ENCODE assay signal across 19 cellular contexts in genomic region chr2:210548878-210549384, GRCh38. TPM values are rescaled to one million over a fixed set of nuclear protein-coding genes. Genes with fewer than 3 reads are reported as not detected.
DNase-seq lines count a peak whose midpoint lies in the region; ATAC-seq, FAIRE-seq and TF ChIP-seq lines count a peak whose summit lies in the region.
"Had no signal": no experiment of that assay in that cellular context is flagged by ENCODE, and none has a peak within 500 bp of the region (broad histone marks: within the 10 kb centered on the region; RNA-seq: fewer than 3 reads in every experiment).

No MANE protein-coding gene starts in this region.

- H3K4me3 ChIP-seq in A549 (no peak overlapping the region), hepatocyte (no peak overlapping the region), liver (ENCODE audit: low read depth in 1 of 3, low read length in 3 of 3) (peak overlapping the region in 2 of 3 donors; percentile 0 to 2)
- H3K4me3 ChIP-seq: GM23338 had no signal

- TF ChIP-seq EP300 in A549 (IDR thresholded peaks at IDR 0.05): peak; percentile 88 to 95; a peak in 4 of 5 replicates

- H2AFZ ChIP-seq in hepatocyte: no peak overlapping the region
- H2AFZ ChIP-seq: GM23338 had no signal

- no peaks in the 10 kb centered on the region for H3K9me3 ChIP-seq in A549
- no peaks in the 10 kb centered on the region for H3K9me3 ChIP-seq in hepatocyte (ENCODE audit: low read depth)
- no peaks in the 10 kb centered on the region for H3K9me3 ChIP-seq in liver (ENCODE audit: control insufficient read depth in 4 of 4, low read length in 3 of 4)
- H3K9me3 ChIP-seq: Caco-2 had no signal

- peaks cover 32% of the 10 kb centered on the region; the same call in 2 of the 3 replicates for H3K4me1 ChIP-seq in A549
- peaks cover 10% of the 10 kb centered on the region for H3K4me1 ChIP-seq in hepatocyte (ENCODE audit: insufficient read depth)
- H3K4me1 ChIP-seq in liver (ENCODE audit: control insufficient read depth in 4 of 4, insufficient read depth in 4 of 4, low read length in 3 of 4): peaks cover 0 to 40% (median 36%) of the 10 kb centered on the region in 4 donors
- H3K4me1 ChIP-seq: Caco-2 had no signal

- CTCF ChIA-PET in A549 (lab: Yijun Ruan, JAX): interaction anchor here (1.2 kb wide), 1 partner anchor 46 kb away, joined by 3 read pairs; no protein-coding TSS in a partner anchor

- POLR2A ChIA-PET in A549 (lab: Yijun Ruan, JAX): no interaction called here

- TF ChIP-seq CTCF in A549 (IDR thresholded peaks at IDR 0.05) (no peak), hepatocyte (IDR thresholded peaks at IDR 0.05; ENCODE audit: poor library complexity) (no peak), liver (IDR thresholded peaks at IDR 0.05; ENCODE audit: low read depth, low read length, missing input control) (no peak)

- FAIRE-seq in A549 (lab: Jason Lieb, UNC): no peak
- FAIRE-seq: G401.6, GM12892 had no signal

- WGBS in A549 (ENCODE audit: missing lambda C conversion rate): 14% methylated on average over 8 of the region's 8 CpGs
- WGBS in hepatocyte (ENCODE audit: low lambda C conversion rate, missing lambda C conversion rate): 84% methylated on average over 8 of the region's 8 CpGs
- WGBS in liver: 35% methylated on average over 8 of the region's 8 CpGs

- peak overlapping the region; percentile 56 to 70; a peak in 4 of 6 replicates for H3K27ac ChIP-seq in A549
- peak overlapping the region; percentile 77 for H3K27ac ChIP-seq in hepatocyte
- peak overlapping the region; percentile 33 to 79 for H3K27ac ChIP-seq in liver (ENCODE audit: low read depth in 1 of 2, low read length in 2 of 2)
- H3K27ac ChIP-seq: 22Rv1 had no signal

- no peaks in the 10 kb centered on the region for H3K9me2 ChIP-seq in hepatocyte (replicated peaks; ENCODE audit: insufficient read depth)

- H3K27me3 ChIP-seq in hepatocyte (no peaks in the 10 kb centered on the region), liver (ENCODE audit: control insufficient read depth in 4 of 4, insufficient read depth in 4 of 4, low read length in 3 of 4) (no peaks in the 10 kb centered on the region)

- no peaks in the 10 kb centered on the region for H3K36me3 ChIP-seq in hepatocyte (replicated peaks; ENCODE audit: insufficient read depth, low read depth)
- no peaks in the 10 kb centered on the region for H3K36me3 ChIP-seq in liver (ENCODE audit: control insufficient read depth in 4 of 4, insufficient read depth in 3 of 4, low read depth in 1 of 4, low read length in 3 of 4)

- peak overlapping the region in 1 of 2 donors; percentile 3 for H3K9ac ChIP-seq in liver (ENCODE audit: low read depth in 1 of 2, low read length in 2 of 2)

- TF ChIP-seq RAD21 in A549 (conservative IDR thresholded peaks at IDR 0.05 in 1 of 2, IDR thresholded peaks at IDR 0.05 in 1 of 2): peak in 1 of 2 experiments; percentile 23; a peak in 2 of 5 replicates
- TF ChIP-seq RAD21 in liver (IDR thresholded peaks at IDR 0.05): peak; percentile 37 to 45

- H3K79me2 ChIP-seq in hepatocyte: peaks cover 17% of the 10 kb centered on the region

- peak; percentile 85 to 98 for ATAC-seq in A549
- ATAC-seq in GM19351 (IDR thresholded peaks at IDR 0.05; ENCODE audit: unreplicated experiment): no peak
- ATAC-seq: GM23338, HCT116 had no signal

- H4K20me1 ChIP-seq in hepatocyte (ENCODE audit: insufficient read depth, poor library complexity, severe bottlenecking): no peaks in the 10 kb centered on the region

- no peak for TF ChIP-seq POLR2A in A549 (IDR thresholded peaks at IDR 0.05; ENCODE audit: low read length)

- H3K4me2 ChIP-seq in A549: peak overlapping the region; percentile 51
- peak overlapping the region; percentile 57 for H3K4me2 ChIP-seq in hepatocyte
- H3K4me2 ChIP-seq: GM23338 had no signal

- DNase-seq in A549 (ENCODE audit: low read depth in 1 of 2, low spot score in 1 of 2) (peak; percentile 3 to 89), NCI-H460 (ENCODE audit: extremely low read depth, low read depth) (peak; percentile 97), hepatocyte (ENCODE audit: low spot score) (no peak), NCI-H748 (lab: John Stamatoyannopoulos, UW; ENCODE audit: unreplicated experiment) (no peak), NCI-H1092 (lab: John Stamatoyannopoulos, UW) (no peak), A172 (ENCODE audit: low spot score) (no peak)
- DNase-seq: C1 segment of cervical spinal cord; CD4-positive, alpha-beta memory T cell; DMS153; DND-41; H7 had no signal

TF ChIP-seq in A549, 52 proteins besides CTCF, POLR2A, EP300 and RAD21 (continues in another document):
- TF ChIP-seq REST (IDR thresholded peaks at IDR 0.05): no peak

TF ChIP-seq in liver, 16 proteins besides CTCF, POLR2A, EP300 and RAD21:
- TF ChIP-seq JUND (IDR thresholded peaks at IDR 0.05) (peak; percentile 62 to 92), FOXA2 (IDR thresholded peaks at IDR 0.05) (peak; percentile 92), RXRA (IDR thresholded peaks at IDR 0.05) (peak; percentile 82 to 91), HNF4G (IDR thresholded peaks at IDR 0.05) (peak; percentile 53), FOXA1 (IDR thresholded peaks at IDR 0.05) (peak; percentile 72), GABPA (IDR thresholded peaks at IDR 0.05 in 1 of 2, conservative IDR thresholded peaks at IDR 0.05 in 1 of 2) (no peak), NR2F2 (IDR thresholded peaks at IDR 0.05) (no peak), ZBTB33 (IDR thresholded peaks at IDR 0.05) (peak; percentile 93), TAF1 (conservative IDR thresholded peaks at IDR 0.05) (peak; percentile 48), YY1 (IDR thresholded peaks at IDR 0.05) (peak; percentile 93), MAX (IDR thresholded peaks at IDR 0.05) (peak; percentile 82), REST (IDR thresholded peaks at IDR 0.05) (peak; percentile 81), HNF4A (conservative IDR thresholded peaks at IDR 0.05) (peak; percentile 89 to 90), ATF3 (IDR thresholded peaks at IDR 0.05) (peak; percentile 58), SP1 (IDR thresholded peaks at IDR 0.05) (peak; percentile 85), EGR1 (IDR thresholded peaks at IDR 0.05; ENCODE audit: low read depth in 2 of 2) (peak in 1 of 2 donors; percentile 46)

RNA-seq across cellular contexts. Expression of gene CPS1, which starts 7.5 kb away (rescaled TPM):
- 59.3 and 61.3 TPM in 2 replicates for polyA plus RNA-seq in A549 (2011; rRNA removed)
- polyA plus RNA-seq in A549 (2012; cell fraction: cytosol; rRNA removed): 4.0 and 4.8 TPM in 2 replicates
- polyA plus RNA-seq in A549 (2012; cell fraction: nucleus; rRNA removed): 9.1 and 13.2 TPM in 2 replicates
- 15.1 to 16.1 TPM (median 15.9 TPM) in 3 replicates for polyA plus RNA-seq in A549 (2017; fragmentation: RNase III; extraction: RNeasy Plus Mini Kit Qiagen cat#74134 plus additional on column Dnase treatment)
- 87.9 and 142 TPM in 2 replicates for polyA minus RNA-seq in A549 (2011; rRNA and poly(A)+ RNA removed)
- total RNA-seq in NCI-H460 (2014; rRNA removed; shearing (Covaris generic)): 683 and 686 TPM in 2 replicates
- 753 and 1,039 TPM in 2 replicates for polyA plus RNA-seq in NCI-H460 (2014; cell fraction: nucleus; rRNA removed)
- total RNA-seq in hepatocyte: 587 and 618 TPM in 2 replicates
- polyA plus RNA-seq in hepatocyte: 145 and 239 TPM in 2 replicates
- total RNA-seq in liver: 100 to 1,000 TPM; 651 to 930 TPM
- polyA plus RNA-seq in liver: 100 to 1,000 TPM; 469 to 499 TPM
- 28.8 and 50.7 TPM in 2 replicates for total RNA-seq in A172 (2014; rRNA removed; shearing (Covaris generic))
- polyA plus RNA-seq: CD4-positive, alpha-beta memory T cell had no signal

Comparison
In these comparisons a context has a peak if more than half of its experiments do, and no peak if none do; other contexts are left out.
1. DNase-seq: peak in A549 (2 of 2) and NCI-H460 (single experiment); none in hepatocyte (single experiment), NCI-H748 (single experiment), NCI-H1092 (single experiment) and A172 (single experiment).
2. H3K4me3 ChIP-seq: peak in liver (2 of 3); none in A549 (single experiment) and hepatocyte (single experiment).
3. RNA of gene CPS1, which starts 7.5 kb away (total RNA-seq): 651 to 930 TPM in liver, 683 to 686 TPM in NCI-H460 and 587 to 618 TPM in hepatocyte; 28.8 to 50.7 TPM in A172; every median in the first group is over 10 times any median in the second.
4. Peak in every context shown above with its lines, with median percentiles within 50 percentile points of each other: H3K27ac ChIP-seq.